ENCODE assay signal across 11 cellular contexts in the genomic region with DNA sequence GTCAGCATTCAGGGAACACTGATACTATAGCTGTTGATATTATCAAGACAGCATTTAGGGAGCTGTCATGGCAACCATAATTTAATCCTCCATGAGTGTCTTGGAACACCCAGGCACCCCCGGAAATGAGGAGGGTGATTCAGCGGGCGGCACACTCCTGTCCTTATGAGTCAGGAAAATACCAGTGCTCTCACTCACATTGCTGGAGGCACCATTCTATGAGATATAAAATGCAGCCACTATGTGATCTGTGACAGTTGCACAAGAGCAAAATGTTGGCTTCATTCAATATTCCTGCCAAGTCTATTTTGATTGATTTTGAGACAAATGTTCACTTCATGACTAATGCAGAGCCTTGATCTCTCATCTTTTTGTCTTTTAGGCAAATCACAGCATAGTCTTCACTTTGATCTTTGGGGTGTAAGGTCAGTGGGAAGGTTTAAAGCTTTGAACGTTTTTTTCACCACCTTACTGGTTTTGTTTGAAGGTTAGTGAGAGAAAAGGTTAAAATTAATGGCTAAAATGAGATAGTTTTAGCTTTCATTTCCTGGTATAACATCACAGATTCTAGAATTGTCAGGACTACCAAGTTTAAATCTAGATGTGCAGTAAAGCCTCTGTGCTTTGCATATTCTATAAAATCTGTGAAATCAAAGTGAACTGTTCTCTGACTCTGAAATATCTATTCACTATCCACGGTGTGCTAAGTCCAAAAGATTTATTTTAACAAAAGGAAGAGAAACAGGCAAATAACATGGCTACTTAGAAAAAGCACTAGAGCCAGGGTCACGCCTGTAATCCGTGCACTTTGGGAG. TPM values are rescaled to one million over a fixed set of nuclear protein-coding genes. Genes with fewer than 3 reads are reported as not detected.
DNase-seq lines count a peak whose midpoint lies in the region; FAIRE-seq and TF ChIP-seq lines count a peak whose summit lies in the region.
"Had no signal": no experiment of that assay in that cellular context is flagged by ENCODE, and none has a peak within 500 bp of the region (broad histone marks: within the 10 kb centered on the region; RNA-seq: fewer than 3 reads in every experiment).

No MANE protein-coding gene starts in this region.

- peak; percentile 23 for DNase-seq in DMS 273 (lab: John Stamatoyannopoulos, UW; ENCODE audit: unreplicated experiment)
- DNase-seq in DMS 273 treated with DMSO at 0.1 percent for 48 hours (lab: John Stamatoyannopoulos, UW), result no peak
- peak; percentile 100 for DNase-seq in RKO (ENCODE audit: low spot score)
- DNase-seq in fibroblast of the aortic adventitia (ENCODE audit: low read depth), result peak; percentile 89
- peak; percentile 68 for DNase-seq in small intestine
- DNase-seq in GM10248 (ENCODE audit: extremely low spot score), result no peak
- no peak for DNase-seq in globus pallidus (ENCODE audit: low spot score)
- DNase-seq in HuH-7 (ENCODE audit: low spot score), result no peak
- DNase-seq: activated naive CD4-positive, alpha-beta T cell treated with anti-CD3 and anti-CD28 coated beads, Interleukin-2, amount 50 U/mL, for 16 hours; NCI-H187 treated with DMSO at 0.1 percent for 48 hours had no signal

- CTCF ChIA-PET in GM10248 (lab: Yijun Ruan, JAX), result interaction anchor here (0.9 to 1.1 kb wide), 2 partner anchors 12 to 79 kb away, joined by 3 read pairs; no protein-coding TSS in a partner anchor

- POLR2A ChIA-PET in GM10248 (lab: Yijun Ruan, JAX), result interaction anchor here (0.6 kb wide), 1 partner anchor 10 kb away, joined by 3 read pairs; no protein-coding TSS in a partner anchor

- no peaks in the 10 kb centered on the region for H3K36me3 ChIP-seq in small intestine (ENCODE audit: control insufficient read depth in 2 of 2, insufficient read depth in 2 of 2, low read length in 2 of 2)

- FAIRE-seq in small intestine (lab: Jason Lieb, UNC), result no peak

- H3K9me3 ChIP-seq in small intestine (ENCODE audit: control insufficient read depth, low read depth), result no peaks in the 10 kb centered on the region

- 37 to 54% (median 47%) methylated on average over 7 of the region's 7 CpGs for WGBS in small intestine, 3 donors

- no peak overlapping the region for H3K27ac ChIP-seq in small intestine (ENCODE audit: low read depth in 1 of 2, low read length in 1 of 2)
- H3K27ac ChIP-seq: 22Rv1 had no signal

- H3K4me3 ChIP-seq in fibroblast of the aortic adventitia (ENCODE audit: low read depth, low read length) (no peak overlapping the region), small intestine (ENCODE audit: low read depth in 1 of 2, low read length in 2 of 2) (no peak overlapping the region)

- peaks cover 0 to 11% of the 10 kb centered on the region in 2 donors for H3K4me1 ChIP-seq in small intestine (ENCODE audit: control insufficient read depth in 2 of 2, insufficient read depth in 1 of 2, low read depth in 1 of 2, low read length in 1 of 2)

- H3K27me3 ChIP-seq in small intestine (ENCODE audit: control insufficient read depth in 2 of 2, insufficient read depth in 2 of 2, low read length in 2 of 2), result no peaks in the 10 kb centered on the region

- TF ChIP-seq CTCF in fibroblast of the aortic adventitia (IDR thresholded peaks at IDR 0.05; ENCODE audit: insufficient read depth, low read length), result no peak
- TF ChIP-seq CTCF in GM10248 (IDR thresholded peaks at IDR 0.05; ENCODE audit: control extremely low read depth, extremely low read depth, low read depth, missing control alignments), result no peak

RNA-seq across cellular contexts. Expression of gene ARHGAP12, which starts 12.4 kb away (rescaled TPM):
- 44.2 and 77.9 TPM in 2 replicates for total RNA-seq in fibroblast of the aortic adventitia (ENCODE audit: low replicate concordance)
- polyA plus RNA-seq in small intestine, result 10 to 100 TPM; 15.9 to 34.0 (median 31.8) TPM

Comparison
In these comparisons a context has a peak if more than half of its experiments do, and no peak if none do; other contexts are left out.
1. DNase-seq: peak in DMS 273 (single experiment), RKO (single experiment), fibroblast of the aortic adventitia (single experiment) and small intestine (single experiment); none in DMS 273 treated with DMSO at 0.1 percent for 48 hours (single experiment), GM10248 (single experiment), globus pallidus (single experiment) and HuH-7 (single experiment).